15 cellular contexts compared by ENCODE assay signal in genomic region chr11:64720640-64721358, GRCh38. TPM values are rescaled to one million over a fixed set of nuclear protein-coding genes. Genes with fewer than 3 reads are reported as not detected.
DNase-seq lines count a peak whose midpoint lies in the region; ATAC-seq and TF ChIP-seq lines count a peak whose summit lies in the region.
"Had no signal": no experiment of that assay in that cellular context is flagged by ENCODE, and none has a peak within 500 bp of the region (broad histone marks: within the 10 kb centered on the region; RNA-seq: fewer than 3 reads in every experiment).

No MANE protein-coding gene starts in this region.

- TF ChIP-seq CTCF in chondrocyte (IDR thresholded peaks at IDR 0.05), result no peak
- TF ChIP-seq CTCF in nephron (IDR thresholded peaks at IDR 0.05; ENCODE audit: unreplicated experiment in 3 of 3), result no peak
- no peak for TF ChIP-seq CTCF in osteocyte (IDR thresholded peaks at IDR 0.05)

- ATAC-seq in GM21390 (IDR thresholded peaks at IDR 0.05; ENCODE audit: unreplicated experiment), result no peak
- ATAC-seq: GM12878, GM23338 had no signal

- H3K36me3 Mint-ChIP-seq in activated T-cell treated with anti-CD3 and anti-CD28 coated beads, Interleukin-2, amount 50 U/mL, for 24 hours (ENCODE audit: low read depth), result no peaks in the 10 kb centered on the region
- H3K36me3 Mint-ChIP-seq in chondrocyte (ENCODE audit: low read depth), result no peaks in the 10 kb centered on the region
- no peaks in the 10 kb centered on the region for H3K36me3 Mint-ChIP-seq in nephron (ENCODE audit: low read depth)
- no peaks in the 10 kb centered on the region for H3K36me3 Mint-ChIP-seq in osteocyte (ENCODE audit: unreplicated experiment)

- no peak overlapping the region for H3K27ac Mint-ChIP-seq in activated T-cell treated with anti-CD3 and anti-CD28 coated beads, Interleukin-2, amount 50 U/mL, for 24 hours
- H3K27ac Mint-ChIP-seq in chondrocyte (ENCODE audit: unreplicated experiment) (no peak overlapping the region), nephron (no peak overlapping the region), osteocyte (ENCODE audit: unreplicated experiment) (no peak overlapping the region)
- H3K27ac Mint-ChIP-seq: GM23338 had no signal

- H3K27me3 Mint-ChIP-seq in activated T-cell treated with anti-CD3 and anti-CD28 coated beads, Interleukin-2, amount 50 U/mL, for 24 hours, result peaks cover 55% of the 10 kb centered on the region
- H3K27me3 Mint-ChIP-seq in chondrocyte (ENCODE audit: low read depth) (peaks cover 71% of the 10 kb centered on the region), nephron (ENCODE audit: low read depth) (peaks cover 79% of the 10 kb centered on the region), osteocyte (ENCODE audit: unreplicated experiment) (peaks cover 63% of the 10 kb centered on the region)

- peak; percentile 19 for DNase-seq in activated T-cell treated with anti-CD3 and anti-CD28 coated beads, Interleukin-2, amount 50 U/mL, for 1 hour
- no peak for DNase-seq in activated T-cell treated with anti-CD3 and anti-CD28 coated beads, Interleukin-2, amount 50 U/mL, for 24 hours
- DNase-seq in chondrocyte (ENCODE audit: low spot score), result peak; percentile 63
- DNase-seq in medulla oblongata (ENCODE audit: extremely low spot score), result no peak
- no peak for DNase-seq in NCI-H69 (lab: John Stamatoyannopoulos, UW)
- no peak for DNase-seq in osteocyte (ENCODE audit: extremely low spot score, unreplicated experiment)
- DNase-seq: IMR-90, NCI-H2029, NCI-H524 had no signal

- no peaks in the 10 kb centered on the region for H3K9me3 Mint-ChIP-seq in activated T-cell treated with anti-CD3 and anti-CD28 coated beads, Interleukin-2, amount 50 U/mL, for 24 hours
- H3K9me3 Mint-ChIP-seq in chondrocyte (ENCODE audit: low read depth) (no peaks in the 10 kb centered on the region), nephron (no peaks in the 10 kb centered on the region), osteocyte (ENCODE audit: unreplicated experiment) (no peaks in the 10 kb centered on the region)
- H3K9me3 Mint-ChIP-seq: GM23338 had no signal

- peaks cover 10% of the 10 kb centered on the region for H3K4me1 Mint-ChIP-seq in activated T-cell treated with anti-CD3 and anti-CD28 coated beads, Interleukin-2, amount 50 U/mL, for 24 hours (ENCODE audit: low read depth)
- H3K4me1 Mint-ChIP-seq in chondrocyte (ENCODE audit: low read depth) (no peaks in the 10 kb centered on the region), nephron (peaks cover 17% of the 10 kb centered on the region), osteocyte (ENCODE audit: unreplicated experiment) (peaks cover 2% of the 10 kb centered on the region)

- H3K4me3 Mint-ChIP-seq in activated T-cell treated with anti-CD3 and anti-CD28 coated beads, Interleukin-2, amount 50 U/mL, for 24 hours, result no peak overlapping the region
- H3K4me3 Mint-ChIP-seq in chondrocyte (ENCODE audit: unreplicated experiment) (no peak overlapping the region), nephron (peak overlapping the region; percentile 17 to 56 (median 33)), osteocyte (ENCODE audit: unreplicated experiment) (no peak overlapping the region)

RNA-seq across cellular contexts. Expression of gene NRXN2, which starts 2.2 kb away (rescaled TPM):
- total RNA-seq in chondrocyte (1.1 to 3.0 TPM (median 1.8 TPM) in 3 replicates), osteocyte (2.6 and 2.7 TPM in 2 replicates)

RNA-seq across cellular contexts. Expression of gene RASGRP2, which starts 23.1 kb away (rescaled TPM):
- total RNA-seq in chondrocyte, result 4.7 to 11.4 TPM (median 10.1 TPM) in 3 replicates
- 10.3 and 11.2 TPM in 2 replicates for total RNA-seq in osteocyte
- total RNA-seq: IMR-90, RPMI7951 had no signal

RNA-seq across cellular contexts. Expression of gene PYGM, which starts 39.0 kb away (rescaled TPM):
- 0.65 to 1.6 TPM (median 1.2 TPM) in 3 replicates for total RNA-seq in chondrocyte
- total RNA-seq in osteocyte, result 0.73 and 0.84 TPM in 2 replicates
- total RNA-seq: LHCN-M2, RPMI7951 had no signal

RNA-seq across cellular contexts. Expression of gene SF1, which starts 57.5 kb away (rescaled TPM):
- total RNA-seq in chondrocyte (183 to 198 TPM (median 190 TPM) in 3 replicates), osteocyte (267 and 290 TPM in 2 replicates)

Comparison
In these comparisons a context has a peak if more than half of its experiments do, and no peak if none do; other contexts are left out.
1. DNase-seq: peak in activated T-cell treated with anti-CD3 and anti-CD28 coated beads, Interleukin-2, amount 50 U/mL, for 1 hour (single experiment) and chondrocyte (single experiment); none in activated T-cell treated with anti-CD3 and anti-CD28 coated beads, Interleukin-2, amount 50 U/mL, for 24 hours (single experiment), medulla oblongata (single experiment), NCI-H69 (single experiment) and osteocyte (single experiment).
2. H3K4me3 Mint-ChIP-seq: peak in nephron (3 of 3); none in activated T-cell treated with anti-CD3 and anti-CD28 coated beads, Interleukin-2, amount 50 U/mL, for 24 hours (single experiment), chondrocyte (single experiment) and osteocyte (single experiment).